Comparison of ENCODE assay signal across 16 cellular contexts in the genomic region with DNA sequence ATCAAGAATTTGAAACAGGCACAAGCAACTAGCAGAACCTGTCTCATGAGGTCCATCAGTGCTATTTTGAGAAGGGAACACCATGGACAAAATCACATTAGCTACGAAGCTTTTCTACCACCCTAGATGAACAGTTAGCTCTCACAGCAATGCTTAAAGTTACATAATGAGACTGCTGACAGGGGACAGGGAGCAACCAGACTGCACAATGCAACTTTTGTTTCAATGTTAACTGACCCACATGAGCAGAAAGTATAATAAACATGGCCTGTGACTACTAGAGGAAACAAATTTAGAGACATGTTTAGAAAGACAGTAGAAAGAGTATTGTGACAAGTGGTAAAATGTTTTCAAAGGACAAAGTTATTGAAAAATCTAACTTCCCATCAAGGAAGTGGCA.
DNase-seq lines count a peak whose midpoint lies in the region; ATAC-seq and TF ChIP-seq lines count a peak whose summit lies in the region.
"Had no signal": no experiment of that assay in that cellular context is flagged by ENCODE, and none has a peak within 500 bp of the region (broad histone marks: within the 10 kb centered on the region; RNA-seq: fewer than 3 reads in every experiment).

No MANE protein-coding gene starts in this region.

- no peaks in the 10 kb centered on the region for H3K36me3 ChIP-seq in upper lobe of left lung
- H3K36me3 ChIP-seq: HAP-1 had no signal

- H3K27ac ChIP-seq in upper lobe of left lung: no peak overlapping the region
- H3K27ac ChIP-seq: RWPE1, SK-N-MC had no signal

- no peak for TF ChIP-seq EP300 in upper lobe of left lung (IDR thresholded peaks at IDR 0.05)

- no peaks in the 10 kb centered on the region for H3K27me3 ChIP-seq in upper lobe of left lung

- WGBS in upper lobe of left lung, 2 donors: 81 to 90% methylated on average over 1 of the region's 1 CpG

- no peak overlapping the region for H3K4me3 ChIP-seq in upper lobe of left lung
- H3K4me3 ChIP-seq: HAP-1, SK-N-MC had no signal

- H3K9me3 ChIP-seq in upper lobe of left lung: no peaks in the 10 kb centered on the region
- H3K9me3 ChIP-seq: HAP-1 had no signal

- H3K4me1 ChIP-seq in upper lobe of left lung: no peaks in the 10 kb centered on the region
- H3K4me1 ChIP-seq: HAP-1 had no signal

- ATAC-seq in upper lobe of left lung (ENCODE audit: low FRiP score in 2 of 2) (no peak), GM19397 (IDR thresholded peaks at IDR 0.05; ENCODE audit: unreplicated experiment) (no peak), HG03571 (IDR thresholded peaks at IDR 0.05; ENCODE audit: unreplicated experiment) (no peak)
- ATAC-seq: CD8-positive, alpha-beta T cell had no signal

- TF ChIP-seq POLR2A in upper lobe of left lung (IDR thresholded peaks at IDR 0.05): no peak

- peak; percentile 7 for DNase-seq in RPMI7951 (ENCODE audit: low read depth)
- peak; percentile 72 for DNase-seq in foreskin melanocyte
- peak; percentile 40 for DNase-seq in middle frontal gyrus (ENCODE audit: extremely low spot score, low spot score)
- DNase-seq in upper lobe of left lung: no peak
- no peak for DNase-seq in SHP77 (lab: John Stamatoyannopoulos, UW)
- DNase-seq: CD8-positive, alpha-beta T cell; NCI-H1436; NCI-H2081; NCI-H524 treated with DMSO at 0.1 percent for 48 hours; NK-92 treated with Interleukin-12 subunit alpha and Interleukin-12 subunit beta, amount 100 ng/mL, for 24 hours; OCI-M1 had no signal

- no peak for TF ChIP-seq CTCF in upper lobe of left lung (IDR thresholded peaks at IDR 0.05)

Comparison
In these comparisons a context has a peak if more than half of its experiments do, and no peak if none do; other contexts are left out.
1. DNase-seq: peak in RPMI7951 (single experiment), foreskin melanocyte (single experiment) and middle frontal gyrus (single experiment); none in upper lobe of left lung (0 of 2) and SHP77 (0 of 2).